13 cellular contexts compared by ENCODE assay signal in the genomic region with DNA sequence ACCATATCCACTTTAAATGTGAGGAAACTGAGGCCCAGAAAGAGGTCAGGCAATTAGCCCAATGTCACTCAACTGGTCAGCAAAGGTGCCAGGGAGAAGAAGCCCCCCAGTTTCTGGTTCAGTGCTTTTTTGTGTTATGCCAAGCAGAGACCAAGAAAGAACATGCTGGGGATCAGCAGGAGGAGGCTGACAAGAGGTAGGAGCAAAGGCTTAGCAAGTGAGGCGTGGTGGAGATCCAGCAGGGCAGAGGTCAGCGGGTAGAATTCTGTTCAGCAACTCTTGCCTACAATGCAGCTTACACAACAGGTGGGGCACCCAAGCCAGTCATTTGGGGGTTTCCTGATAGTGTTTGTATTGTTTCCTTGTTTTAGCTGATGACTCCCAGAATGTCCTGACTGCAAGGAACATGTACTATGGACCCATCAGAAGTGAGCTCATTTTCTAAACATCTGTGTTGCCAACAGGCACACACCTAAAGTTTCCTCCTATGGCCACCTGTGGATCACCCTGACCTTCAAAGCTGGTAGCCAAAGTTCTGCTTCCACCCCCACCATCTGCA. TPM values are rescaled to one million over a fixed set of nuclear protein-coding genes. Genes with fewer than 3 reads are reported as not detected.
DNase-seq lines count a peak whose midpoint lies in the region; ATAC-seq, FAIRE-seq and TF ChIP-seq lines count a peak whose summit lies in the region.
"Had no signal": no experiment of that assay in that cellular context is flagged by ENCODE, and none has a peak within 500 bp of the region (broad histone marks: within the 10 kb centered on the region; RNA-seq: fewer than 3 reads in every experiment).

No MANE protein-coding gene starts in this region.

- intact Hi-C loops in K562 (cut with micrococcal nuclease): loop anchor here (1.0 to 5.0 kb wide), 2 partner anchors 37 to 52 kb away; no protein-coding TSS in a partner anchor

- H4K20me1 ChIP-seq in BLaER1 treated with 17β-estradiol and CSF1 and Interleukin-3, amounts not matched to agents 10 nM and 100 nM: peaks cover 0 to 72% (median 8%) of the 10 kb centered on the region in 11 experiments; a peak in 10 of 22 replicates
- H4K20me1 ChIP-seq in K562 (replicated peaks; ENCODE audit: control insufficient read depth, insufficient read depth, low read length): peaks cover 6% of the 10 kb centered on the region; the same call in 1 of the 2 replicates

- ATAC-seq in K562 (no peak), HG02759 (IDR thresholded peaks at IDR 0.05; ENCODE audit: unreplicated experiment) (no peak), HG02973 (IDR thresholded peaks at IDR 0.05; ENCODE audit: unreplicated experiment) (no peak)

- TF ChIP-seq CTCF in HFFc6 (IDR thresholded peaks at IDR 0.05) (no peak), K562 (IDR thresholded peaks at IDR 0.05 in 2 of 3, conservative IDR thresholded peaks at IDR 0.05 in 1 of 3; ENCODE audit: insufficient read depth in 2 of 3, low read depth in 1 of 3, low read length in 3 of 3) (no peak)

- no peak overlapping the region for H2AFZ ChIP-seq in K562 (ENCODE audit: low read depth, low read length)

- H3K9me3 ChIP-seq in BLaER1 treated with 17β-estradiol and CSF1 and Interleukin-3, amounts not matched to agents 10 nM and 100 nM (replicated peaks in 1 of 11): peaks cover 0 to 13% (median 7%) of the 10 kb centered on the region in 11 experiments; a peak in 14 of 22 replicates
- H3K9me3 ChIP-seq in K562 (replicated peaks; ENCODE audit: control insufficient read depth, insufficient read depth, low read depth, low read length) (no peaks in the 10 kb centered on the region), muscle layer of duodenum (ENCODE audit: control insufficient read depth in 1 of 2, low read length in 2 of 2) (no peaks in the 10 kb centered on the region)

- H3K27me3 Mint-ChIP-seq in HFFc6 (ENCODE audit: insufficient read depth): no peaks in the 10 kb centered on the region

- no peak for TF ChIP-seq RAD21 in K562 (CRISPR knock-in tag; conservative IDR thresholded peaks at IDR 0.05 in 1 of 2, IDR thresholded peaks at IDR 0.05 in 1 of 2)

- H3K9me1 ChIP-seq in K562 (ENCODE audit: control insufficient read depth, insufficient read depth, low read length): no peaks in the 10 kb centered on the region

- peak overlapping the region; percentile 43 for H3K4me3 Mint-ChIP-seq in HFFc6

- no TSS peak for BruUV-seq in K562 (replicated peaks; lab: Mats Ljungman, UMichigan)

- WGBS in K562 (ENCODE audit: insufficient coverage, low coverage, missing lambda C conversion rate): 90% methylated on average over 2 of the region's 2 CpGs

- peaks cover 39 to 88% (median 56%) of the 10 kb centered on the region in 10 experiments for H3K4me1 ChIP-seq in BLaER1 treated with 17β-estradiol and CSF1 and Interleukin-3, amounts not matched to agents 10 nM and 100 nM
- H3K4me1 ChIP-seq in K562 (replicated peaks in 1 of 2; ENCODE audit: control insufficient read depth in 2 of 2, insufficient read depth in 2 of 2, low read length in 2 of 2): peaks cover 3 to 31% of the 10 kb centered on the region in 2 experiments; a peak in 4 of 5 replicates
- peaks cover 15 to 31% of the 10 kb centered on the region in 2 donors for H3K4me1 ChIP-seq in muscle layer of duodenum (ENCODE audit: control insufficient read depth in 1 of 2, insufficient read depth in 2 of 2, low read length in 2 of 2)

- peaks cover 29% of the 10 kb centered on the region for H3K36me3 Mint-ChIP-seq in HFFc6 (ENCODE audit: low read depth)

- H3K4me3 ChIP-seq in BLaER1 treated with 17β-estradiol and CSF1 and Interleukin-3, amounts not matched to agents 10 nM and 100 nM: no peak overlapping the region
- H3K4me3 ChIP-seq in K562: no peak overlapping the region
- no peak overlapping the region for H3K4me3 ChIP-seq in muscle layer of duodenum (ENCODE audit: low read depth in 1 of 2, low read length in 2 of 2)
- H3K4me3 ChIP-seq: skin epidermis had no signal

- H3K9ac ChIP-seq in BLaER1 treated with 17β-estradiol and CSF1 and Interleukin-3, amounts not matched to agents 10 nM and 100 nM: peak overlapping the region in 1 of 11 experiments; percentile 6; a peak in 1 of 22 replicates
- H3K9ac ChIP-seq in K562 (ENCODE audit: insufficient read depth in 1 of 2, low read depth in 2 of 2, low read length in 2 of 2): no peak overlapping the region

- no peak for TF ChIP-seq POLR2A in K562 (conservative IDR thresholded peaks at IDR 0.05)

- peaks cover 99% of the 10 kb centered on the region for H3K4me1 Mint-ChIP-seq in HFFc6 (ENCODE audit: low read depth)

- H3K27me3 ChIP-seq in BLaER1 treated with 17β-estradiol and CSF1 and Interleukin-3, amounts not matched to agents 10 nM and 100 nM: no peaks in the 10 kb centered on the region
- no peaks in the 10 kb centered on the region for H3K27me3 ChIP-seq in K562 (ENCODE audit: control insufficient read depth in 2 of 2, insufficient read depth in 2 of 2, low read length in 2 of 2)
- no peaks in the 10 kb centered on the region for H3K27me3 ChIP-seq in muscle layer of duodenum (ENCODE audit: low read depth, low read length)

- peak overlapping the region in 4 of 11 experiments; percentile 14 to 45 (median 28); a peak in 8 of 22 replicates for H3K27ac ChIP-seq in BLaER1 treated with 17β-estradiol and CSF1 and Interleukin-3, amounts not matched to agents 10 nM and 100 nM
- no peak overlapping the region for H3K27ac ChIP-seq in K562 (ENCODE audit: extremely low read depth, low read depth, low read length)
- peak overlapping the region; percentile 91 for H3K27ac ChIP-seq in muscle layer of duodenum (ENCODE audit: low read length)

- peak overlapping the region in 8 of 11 experiments; percentile 8 to 95 (median 54); a peak in 14 of 22 replicates for H3K4me2 ChIP-seq in BLaER1 treated with 17β-estradiol and CSF1 and Interleukin-3, amounts not matched to agents 10 nM and 100 nM
- no peak overlapping the region for H3K4me2 ChIP-seq in K562 (ENCODE audit: insufficient read depth, low read length)

- CTCF ChIA-PET in K562 (lab: Yijun Ruan, JAX; ENCODE audit: low intra/inter-chr PET ratio): interaction anchor here (0.6 kb wide), 1 partner anchor 295 kb away, joined by 3 read pairs; no protein-coding TSS in a partner anchor

- H3K36me3 ChIP-seq in BLaER1 treated with 17β-estradiol and CSF1 and Interleukin-3, amounts not matched to agents 10 nM and 100 nM: peaks cover 0 to 31% (median 14%) of the 10 kb centered on the region in 11 experiments; a peak in 14 of 22 replicates
- no peaks in the 10 kb centered on the region for H3K36me3 ChIP-seq in K562 (ENCODE audit: control insufficient read depth, insufficient read depth, low read length)
- H3K36me3 ChIP-seq in muscle layer of duodenum (ENCODE audit: control insufficient read depth in 1 of 2, insufficient read depth in 2 of 2, low read length in 2 of 2): no peaks in the 10 kb centered on the region

- DNase-seq in HFFc6 (no peak), K562 (ENCODE audit: extremely low read depth in 1 of 4, low spot score in 3 of 4) (no peak), GOT3 (lab: John Stamatoyannopoulos, UW) (no peak)
- no peak for DNase-seq in effector CD4-positive, alpha-beta T cell
- DNase-seq: cortex of kidney, mesendoderm, NCI-H1092 treated with DMSO at 0.1 percent for 48 hours, NCI-H69 had no signal

- H3K79me2 ChIP-seq in K562 (ENCODE audit: control insufficient read depth, insufficient read depth, low read length): peaks cover 97% of the 10 kb centered on the region

- no peak for FAIRE-seq in K562 (lab: Jason Lieb, UNC)

- POLR2A ChIA-PET in K562 (lab: Yijun Ruan, JAX): interaction anchor here (0.5 to 3.5 kb wide), 8 partner anchors 8 to 212 kb away, joined by 3 to 39 read pairs (median 4); no protein-coding TSS in a partner anchor

- no peak for TF ChIP-seq EP300 in K562 (IDR thresholded peaks at IDR 0.05; ENCODE audit: low read length)

- peak overlapping the region; percentile 30 for H3K27ac Mint-ChIP-seq in HFFc6

- H3K9me3 Mint-ChIP-seq in HFFc6: peaks cover 3% of the 10 kb centered on the region; the same call in 1 of the 2 replicates

- in situ Hi-C loops in K562 (cut with MboI): no loop called here

TF ChIP-seq in K562, 482 proteins besides CTCF, POLR2A, EP300 and RAD21 (continues in another document):
- TF ChIP-seq FOXP4 (CRISPR knock-in tag; IDR thresholded peaks at IDR 0.05; ENCODE audit: borderline replicate concordance): 0 out of 2 replicates have a peak, but pooled peaks have one; percentile 23

RNA-seq across cellular contexts. Expression of gene LPIN2, which starts 28.2 kb away (rescaled TPM):
- total RNA-seq in HFFc6 (2021; fragmentation: NEBNext Ultra II Directional; extraction: Animal tissue kit (Norgen Biotek cat#: 25700)): 10 to 100 TPM; 24.6 to 27.7 (median 26.3) TPM
- 45.6 and 69.6 TPM in 2 replicates for total RNA-seq in K562 (2011; cell fraction: chromatin; rRNA removed; ENCODE audit: low replicate concordance)
- 29.0 and 29.5 TPM in 2 replicates for total RNA-seq in K562 (2011; cell fraction: nucleolus; rRNA removed)
- total RNA-seq in K562 (2011; cell fraction: nucleoplasm; rRNA removed): 35.7 and 37.3 TPM in 2 replicates
- total RNA-seq in K562 (2014; rRNA removed) (21.0 and 23.3 TPM in 2 replicates), K562 (2014; rRNA removed; fragmentation: Illumina TruSeq; extraction: Trizol) (20.6 and 23.5 TPM in 2 replicates), K562 (2015; rRNA removed; fragmentation: Illumina TruSeq; extraction: Trizol) (24.3 and 25.3 TPM in 2 replicates), K562 (2021) (26.1 and 31.7 TPM in 2 replicates)
- polyA plus RNA-seq in K562 (2011; rRNA removed) (33.2 and 34.8 TPM in 2 replicates), K562 (2014; fragmentation: Illumina TruSeq; extraction: Trizol) (24.2 and 30.3 TPM in 2 replicates), K562 (2014; fragmentation: Nextera tagmentation; extraction: Ambion mirVana) (1 to 10 TPM; 5.2 to 7.6 TPM), K562 (2014; rRNA removed) (23.0 and 24.6 TPM in 2 replicates)
- 17.2 and 25.7 TPM in 2 replicates for polyA plus RNA-seq in K562 (2011; cell fraction: cytosol; rRNA removed)
- 37.4 and 44.9 TPM in 2 replicates for polyA plus RNA-seq in K562 (2011; cell fraction: nucleus; rRNA removed)
- 18.3 and 28.4 TPM in 2 replicates for polyA plus RNA-seq in K562 (2012)
- 41.5 and 47.0 TPM in 2 replicates for polyA minus RNA-seq in K562 (2011; rRNA and poly(A)+ RNA removed)
- polyA minus RNA-seq in K562 (2011; cell fraction: cytosol; rRNA and poly(A)+ RNA removed): 22.2 and 22.3 TPM in 2 replicates
- 20.3 and 39.2 TPM in 2 replicates for polyA minus RNA-seq in K562 (2011; cell fraction: nucleus; rRNA and poly(A)+ RNA removed)
